ENCODE assay signal across 15 cellular contexts in genomic region chr10:43688348-43688892, GRCh38. TPM values are rescaled to one million over a fixed set of nuclear protein-coding genes. Genes with fewer than 3 reads are reported as not detected.
A peak's percentile ranks its signal among the peaks of the same experiment; 100 is the strongest.
DNase-seq lines count a peak whose midpoint lies in the region; ATAC-seq, FAIRE-seq and TF ChIP-seq lines count a peak whose summit lies in the region.
"Had no signal": no experiment of that assay in that cellular context is flagged by ENCODE, and none has a peak within 500 bp of the region (broad histone marks: within the 10 kb centered on the region; RNA-seq: fewer than 3 reads in every experiment).

No MANE protein-coding gene starts in this region.

- DNase-seq in activated T-cell treated with anti-CD3 and anti-CD28 coated beads, Interleukin-2, amount 50 U/mL, for 4 hours = no peak
- no peak for DNase-seq in activated T-cell treated with anti-CD3 and anti-CD28 coated beads, Interleukin-2, amount 50 U/mL, for 48 hours
- DNase-seq in endodermal cell (no peak), spleen (peak; percentile 68), RCC 7860 (ENCODE audit: low spot score) (no peak)
- DNase-seq: dermis blood vessel endothelial cell; GDM1; NCI-H2029; pancreas; stimulated activated CD4-positive, alpha-beta T cell treated with anti-CD3 and anti-CD28 coated beads, Interleukin-4, amount 100 ng/mL, for 4 hours had no signal

- peaks cover 27% of the 10 kb centered on the region for H3K27me3 ChIP-seq in endodermal cell (ENCODE audit: control insufficient read depth, insufficient read depth, low read length, poor library complexity, severe bottlenecking)
- peaks cover 0 to 50% (median 0%) of the 10 kb centered on the region in 7 donors for H3K27me3 ChIP-seq in spleen (replicated peaks in 1 of 7)
- H3K27me3 ChIP-seq: pancreas had no signal

- intact Hi-C loops in spleen (cut with DNase I; ENCODE audit: low total_unique reads) = loop anchor here (10.0 kb wide), 1 partner anchor 626 kb away; no protein-coding TSS in a partner anchor

- no peak overlapping the region for H3K9ac ChIP-seq in endodermal cell (ENCODE audit: extremely low read depth, low read length, poor library complexity, severe bottlenecking)

- FAIRE-seq in RCC 7860 (lab: Jason Lieb, UNC) = no peak
- FAIRE-seq: GM12892, islet of Langerhans, pancreas had no signal

- peak overlapping the region in 1 of 3 donors; percentile 92 for H3K27ac Mint-ChIP-seq in IgD-negative memory B cell
- H3K27ac Mint-ChIP-seq in endodermal cell = no peak overlapping the region

- peak overlapping the region; percentile 41 for H3K4me3 Mint-ChIP-seq in activated T-cell treated with anti-CD3 and anti-CD28 coated beads, Interleukin-2, amount 50 U/mL, for 4 hours
- H3K4me3 Mint-ChIP-seq in IgD-negative memory B cell = peak overlapping the region in 3 of 4 donors; percentile 60 to 88 (median 86)
- H3K4me3 Mint-ChIP-seq in endodermal cell = peak overlapping the region; percentile 71

- H3K36me3 Mint-ChIP-seq in activated T-cell treated with anti-CD3 and anti-CD28 coated beads, Interleukin-2, amount 50 U/mL, for 4 hours (ENCODE audit: insufficient read depth) = no peaks in the 10 kb centered on the region
- H3K36me3 Mint-ChIP-seq in IgD-negative memory B cell (no peaks in the 10 kb centered on the region), endodermal cell (ENCODE audit: low read depth) (no peaks in the 10 kb centered on the region)

- no peaks in the 10 kb centered on the region for H3K9me3 ChIP-seq in endodermal cell (ENCODE audit: control insufficient read depth, low read length)
- H3K9me3 ChIP-seq in spleen = no peaks in the 10 kb centered on the region
- H3K9me3 ChIP-seq: pancreas had no signal

- H3K36me3 ChIP-seq in endodermal cell (ENCODE audit: control insufficient read depth, insufficient read depth, low read length) (no peaks in the 10 kb centered on the region), spleen (no peaks in the 10 kb centered on the region)
- H3K36me3 ChIP-seq: pancreas had no signal

- H3K4me3 ChIP-seq in endodermal cell (ENCODE audit: low read length) (no peak overlapping the region), spleen (no peak overlapping the region)

- H3K4me1 ChIP-seq in endodermal cell (ENCODE audit: control insufficient read depth, insufficient read depth, low read length) = no peaks in the 10 kb centered on the region
- peaks cover 3 to 28% (median 20%) of the 10 kb centered on the region in 6 donors for H3K4me1 ChIP-seq in spleen

- WGBS in endodermal cell (ENCODE audit: insufficient coverage in 1 of 2, insufficient read length in 1 of 2), 2 experiments = 86 to 93% methylated on average over 4 to 16 of the region's 16 CpGs
- 94 to 97% (median 97%) methylated on average over 16 of the region's 16 CpGs for WGBS in spleen, 5 donors

- H3K4me1 Mint-ChIP-seq in activated T-cell treated with anti-CD3 and anti-CD28 coated beads, Interleukin-2, amount 50 U/mL, for 4 hours (ENCODE audit: low read depth) = peaks cover 7% of the 10 kb centered on the region
- H3K4me1 Mint-ChIP-seq in IgD-negative memory B cell (peaks cover 0 to 6% (median 3%) of the 10 kb centered on the region in 3 donors), endodermal cell (peaks cover 2% of the 10 kb centered on the region)

- no peak for ATAC-seq in activated T-cell treated with anti-CD3 and anti-CD28 coated beads, Interleukin-2, amount 50 U/mL, for 4 hours
- ATAC-seq in HG02840 (IDR thresholded peaks at IDR 0.05; ENCODE audit: low FRiP score, unreplicated experiment) (no peak), HG03457 (IDR thresholded peaks at IDR 0.05; ENCODE audit: unreplicated experiment) (no peak)
- ATAC-seq: pancreas had no signal

- no peak for TF ChIP-seq POLR2A in spleen (IDR thresholded peaks at IDR 0.05)

- no peaks in the 10 kb centered on the region for H3K9me3 Mint-ChIP-seq in activated T-cell treated with anti-CD3 and anti-CD28 coated beads, Interleukin-2, amount 50 U/mL, for 4 hours
- H3K9me3 Mint-ChIP-seq in IgD-negative memory B cell (no peaks in the 10 kb centered on the region), endodermal cell (no peaks in the 10 kb centered on the region)

- H3K27ac ChIP-seq in endodermal cell (ENCODE audit: low read depth, low read length) = no peak overlapping the region
- no peak overlapping the region for H3K27ac ChIP-seq in spleen
- H3K27ac ChIP-seq: pancreas had no signal

- TF ChIP-seq CTCF in endodermal cell (conservative IDR thresholded peaks at IDR 0.05) (no peak), spleen (IDR thresholded peaks at IDR 0.05 in 8 of 11, conservative IDR thresholded peaks at IDR 0.05 in 3 of 11) (no peak)

- peaks cover 23% of the 10 kb centered on the region for H3K27me3 Mint-ChIP-seq in activated T-cell treated with anti-CD3 and anti-CD28 coated beads, Interleukin-2, amount 50 U/mL, for 4 hours (ENCODE audit: low read depth)
- peaks cover 27% of the 10 kb centered on the region for H3K27me3 Mint-ChIP-seq in IgD-negative memory B cell
- H3K27me3 Mint-ChIP-seq in endodermal cell (ENCODE audit: insufficient read depth) = peaks cover 62% of the 10 kb centered on the region

RNA-seq across cellular contexts. Expression of gene ZNF32, which starts 39.7 kb away (rescaled TPM):
- total RNA-seq in activated T-cell treated with anti-CD3 and anti-CD28 coated beads, Interleukin-2, amount 50 U/mL, for 4 hours = 10 to 100 TPM; 17.8 to 23.6 (median 22.4) TPM
- polyA plus RNA-seq in IgD-negative memory B cell (62.2 TPM), spleen (10 to 100 TPM; 60.9 to 68.8 (median 63.6) TPM)
- total RNA-seq in endodermal cell (10 to 100 TPM; 21.4 to 29.0 TPM), spleen (10 to 100 TPM; 26.3 to 42.4 (median 29.7) TPM)
- 45.6 TPM for polyA plus RNA-seq in endodermal cell (2013, experiment 1 of 2)
- 40.1 TPM for polyA plus RNA-seq in endodermal cell (2013, experiment 2 of 2)
